Comparison of ENCODE assay signal across 18 cellular contexts in genomic region chr3:59542276-59542675, GRCh38.
"Had no signal": no experiment of that assay in that cellular context is flagged by ENCODE, and none has a peak within 500 bp of the region (broad histone marks: within the 10 kb centered on the region; RNA-seq: fewer than 3 reads in every experiment).

No MANE protein-coding gene starts in this region.

- H3K36me3 ChIP-seq: heart right ventricle, left lung, ovary, stomach, thoracic aorta had no signal

- H3K27me3 ChIP-seq: heart right ventricle, left lung, ovary, stomach had no signal

- H3K4me3 ChIP-seq: coronary artery, heart right ventricle, left lung, ovary, stomach, thoracic aorta had no signal

- FAIRE-seq: endothelial cell of umbilical vein, frontal cortex, TTC549, urothelium cell line had no signal

- ATAC-seq: left lung had no signal

- H3K4me1 ChIP-seq: left lung, stomach had no signal

- H3K27ac ChIP-seq: coronary artery, heart right ventricle, left lung, ovary, stomach, thoracic aorta had no signal

- DNase-seq: activated CD4-positive, alpha-beta T cell treated with anti-CD3 and anti-CD28 coated beads for 48 hours; activated naive CD4-positive, alpha-beta T cell treated with anti-CD3 and anti-CD28 coated beads for 36 hours; central memory CD4-positive, alpha-beta T cell; effector CD4-positive, alpha-beta T cell; heart right ventricle; islet precursor cell; left lung; nephron progenitor cell; ovary; stimulated activated CD4-positive, alpha-beta T cell treated with anti-CD3 and anti-CD28 coated beads, Interleukin-4, amount 100 ng/mL, for 1 hour; stimulated activated CD8-positive, alpha-beta memory T cell treated with anti-CD3 and anti-CD28 coated beads, Interleukin-4, amount 100 ng/mL, for 48 hours; stomach had no signal

- H3K27ac Mint-ChIP-seq: activated naive CD4-positive, alpha-beta T cell treated with anti-CD3 and anti-CD28 coated beads for 36 hours had no signal

- H3K4me3 Mint-ChIP-seq: activated naive CD4-positive, alpha-beta T cell treated with anti-CD3 and anti-CD28 coated beads for 36 hours; nephron progenitor cell had no signal

- H3K9me3 Mint-ChIP-seq: activated naive CD4-positive, alpha-beta T cell treated with anti-CD3 and anti-CD28 coated beads for 36 hours; nephron progenitor cell had no signal

- H3K9me3 ChIP-seq: heart right ventricle, left lung, ovary, stomach, thoracic aorta had no signal
